9 cellular contexts compared by ENCODE assay signal in the genomic region with DNA sequence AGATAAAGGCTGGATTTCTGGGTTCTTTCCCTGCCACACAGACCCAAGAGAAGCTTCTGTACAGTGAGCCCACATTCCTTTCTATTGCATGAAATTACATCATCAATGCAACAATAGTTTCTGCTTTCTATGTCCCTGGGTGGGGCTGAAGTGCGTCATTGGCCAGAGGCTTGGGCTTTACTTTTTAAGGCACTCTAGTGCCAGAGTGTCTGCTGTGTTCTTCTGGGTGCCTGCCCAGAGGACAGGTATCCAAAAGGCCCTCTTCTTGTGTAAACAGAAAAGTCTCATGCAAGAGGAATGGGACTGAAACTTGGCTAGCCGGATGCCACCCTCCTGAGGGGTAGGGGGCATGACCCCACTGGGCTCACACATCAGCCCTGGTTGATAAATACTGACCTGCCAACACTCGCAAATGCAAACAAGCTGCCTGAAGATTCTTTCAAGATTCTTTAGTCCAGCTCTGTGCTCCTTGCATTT. TPM values are rescaled to one million over a fixed set of nuclear protein-coding genes. Genes with fewer than 3 reads are reported as not detected.
DNase-seq lines count a peak whose midpoint lies in the region; ATAC-seq and TF ChIP-seq lines count a peak whose summit lies in the region.
"Had no signal": no experiment of that assay in that cellular context is flagged by ENCODE, and none has a peak within 500 bp of the region (broad histone marks: within the 10 kb centered on the region; RNA-seq: fewer than 3 reads in every experiment).

No MANE protein-coding gene starts in this region.

- H3K36me3 Mint-ChIP-seq in HFFc6 (ENCODE audit: low read depth), result peaks cover 5% of the 10 kb centered on the region; the same call in 1 of the 2 replicates
- H3K36me3 Mint-ChIP-seq: immature natural killer cell had no signal

- peak overlapping the region; percentile 100 for H3K27ac ChIP-seq in SJSA1
- peak overlapping the region; percentile 78 to 94 (median 88) for H3K27ac ChIP-seq in gastroesophageal sphincter
- peak overlapping the region in 4 of 8 donors; percentile 17 to 48 (median 22) for H3K27ac ChIP-seq in spleen

- no peak overlapping the region for H3K4me3 ChIP-seq in SJSA1
- H3K4me3 ChIP-seq in gastroesophageal sphincter, result no peak overlapping the region
- no peak overlapping the region for H3K4me3 ChIP-seq in spleen

- 14 to 30% methylated on average over 2 of the region's 3 CpGs for WGBS in gastroesophageal sphincter (ENCODE audit: low coverage in 1 of 2), 2 donors
- WGBS in spleen, 5 donors, result 70 to 88% (median 82%) methylated on average over 3 of the region's 3 CpGs

- peak overlapping the region; percentile 76 for H3K4me3 Mint-ChIP-seq in HFFc6
- H3K4me3 Mint-ChIP-seq: immature natural killer cell had no signal

- H3K27ac Mint-ChIP-seq in HFFc6, result peak overlapping the region; percentile 99

- H3K9me3 ChIP-seq in SJSA1 (replicated peaks) (no peaks in the 10 kb centered on the region), gastroesophageal sphincter (no peaks in the 10 kb centered on the region), spleen (no peaks in the 10 kb centered on the region)

- intact Hi-C loops in spleen (cut with DNase I; ENCODE audit: low total_unique reads), result no loop called here

- peaks cover 77% of the 10 kb centered on the region for H3K4me1 Mint-ChIP-seq in HFFc6 (ENCODE audit: low read depth)

- TF ChIP-seq CTCF in HFFc6 (IDR thresholded peaks at IDR 0.05) (no peak), gastroesophageal sphincter (IDR thresholded peaks at IDR 0.05) (no peak), spleen (IDR thresholded peaks at IDR 0.05 in 8 of 11, conservative IDR thresholded peaks at IDR 0.05 in 3 of 11) (no peak)

- peaks cover 2% of the 10 kb centered on the region for H3K27me3 Mint-ChIP-seq in HFFc6 (ENCODE audit: insufficient read depth)

- TF ChIP-seq POLR2A in gastroesophageal sphincter (IDR thresholded peaks at IDR 0.05) (no peak), spleen (IDR thresholded peaks at IDR 0.05) (no peak)

- H3K4me1 ChIP-seq in SJSA1 (replicated peaks), result peaks cover 49% of the 10 kb centered on the region
- H3K4me1 ChIP-seq in gastroesophageal sphincter, result peaks cover 8 to 38% (median 28%) of the 10 kb centered on the region in 3 donors
- peaks cover 0 to 25% (median 9%) of the 10 kb centered on the region in 6 donors for H3K4me1 ChIP-seq in spleen

- peak; percentile 90 for DNase-seq in HFFc6
- peak; percentile 93 to 97 for DNase-seq in SJSA1 (ENCODE audit: low read depth in 1 of 2, low spot score in 2 of 2)
- DNase-seq in spleen, result peak; percentile 35
- DNase-seq in NCI-H1105 (lab: John Stamatoyannopoulos, UW), result no peak
- no peak for DNase-seq in DMS79 treated with DMSO at 0.1 percent for 48 hours (lab: John Stamatoyannopoulos, UW)
- DNase-seq in NK-92 treated with Interleukin-12 subunit alpha and Interleukin-12 subunit beta, amount 100 ng/mL, for 24 hours (lab: John Stamatoyannopoulos, UW), result no peak
- DNase-seq: immature natural killer cell had no signal

- H3K27me3 ChIP-seq in SJSA1 (replicated peaks) (no peaks in the 10 kb centered on the region), gastroesophageal sphincter (peaks cover 4% of the 10 kb centered on the region), spleen (replicated peaks in 1 of 7) (peaks cover 0 to 40% (median 4%) of the 10 kb centered on the region in 7 donors)

- peak; percentile 92 for ATAC-seq in gastroesophageal sphincter
- no peak for ATAC-seq in GM21723 (IDR thresholded peaks at IDR 0.05; ENCODE audit: unreplicated experiment)

- TF ChIP-seq EP300 in gastroesophageal sphincter (IDR thresholded peaks at IDR 0.05), result peak; percentile 93

- H3K36me3 ChIP-seq in SJSA1 (no peaks in the 10 kb centered on the region), gastroesophageal sphincter (no peaks in the 10 kb centered on the region), spleen (no peaks in the 10 kb centered on the region)

- no peaks in the 10 kb centered on the region for H3K9me3 Mint-ChIP-seq in HFFc6
- H3K9me3 Mint-ChIP-seq: immature natural killer cell had no signal

RNA-seq across cellular contexts. Expression of gene KRT86, which starts 5.9 kb away (rescaled TPM):
- total RNA-seq in HFFc6 (2021; fragmentation: NEBNext Ultra II Directional; extraction: Animal tissue kit (Norgen Biotek cat#: 25700)), result under 1 TPM in 5 of 6 experiments, not detected in 1; 0.15 to 0.26 (median 0.19) TPM
- total RNA-seq in SJSA1 (2014; rRNA removed; shearing (Covaris generic)), result 0.37 TPM in 1 of 2 replicates, not detected in the other
- total RNA-seq in gastroesophageal sphincter (1 to 10 TPM in 1 of 4 donors, not detected in 3; 1.7 TPM), spleen (under 1 TPM in 2 of 7 donors, not detected in 5; 0.17 to 0.26 TPM)
- under 1 TPM in 2 of 3 donors, not detected in 1; 0.08 to 0.09 TPM for polyA plus RNA-seq in spleen

RNA-seq across cellular contexts. Expression of gene KRT81, which starts 11.0 kb away (rescaled TPM):
- under 1 TPM; 0.34 to 0.84 (median 0.70) TPM for total RNA-seq in HFFc6 (2021; fragmentation: NEBNext Ultra II Directional; extraction: Animal tissue kit (Norgen Biotek cat#: 25700))
- total RNA-seq in SJSA1 (2014; rRNA removed; shearing (Covaris generic)), result 0.13 TPM in 1 of 2 replicates, not detected in the other
- under 1 TPM in 1 of 4 donors, not detected in 3; 0.27 TPM for total RNA-seq in gastroesophageal sphincter
- not detected for total RNA-seq in spleen
- polyA plus RNA-seq in spleen, result under 1 TPM in 2 of 3 donors, not detected in 1; 0.05 to 0.37 TPM

RNA-seq across cellular contexts. Expression of gene KRT83, which starts 40.8 kb away (rescaled TPM):
- not detected for total RNA-seq in HFFc6 (2021; fragmentation: NEBNext Ultra II Directional; extraction: Animal tissue kit (Norgen Biotek cat#: 25700))
- total RNA-seq in SJSA1 (2014; rRNA removed; shearing (Covaris generic)), result not detected in 2 replicates
- total RNA-seq in gastroesophageal sphincter, result not detected
- not detected for total RNA-seq in spleen
- polyA plus RNA-seq in spleen, result not detected
- polyA plus RNA-seq: immature natural killer cell had no signal

RNA-seq across cellular contexts. Expression of gene KRT7, which starts 47.3 kb away (rescaled TPM):
- total RNA-seq in HFFc6 (2021; fragmentation: NEBNext Ultra II Directional; extraction: Animal tissue kit (Norgen Biotek cat#: 25700)), result 100 to 1,000 TPM in 2 of 6 experiments, 10 to 100 TPM in 4; 62.7 to 379 (median 67.5) TPM
- 2.1 and 16.1 TPM in 2 replicates for total RNA-seq in SJSA1 (2014; rRNA removed; shearing (Covaris generic))
- 10 to 100 TPM in 1 of 4 donors, 1 to 10 TPM in 2, under 1 TPM in 1; 0.47 to 78.7 (median 4.3) TPM for total RNA-seq in gastroesophageal sphincter
- total RNA-seq in spleen, result 1 to 10 TPM in 1 of 7 donors, under 1 TPM in 3, not detected in 3; 0.73 to 1.5 (median 0.83) TPM
- polyA plus RNA-seq in spleen, result 1 to 10 TPM; 1.2 to 1.9 (median 1.6) TPM
- polyA plus RNA-seq: immature natural killer cell had no signal

Comparison
In these comparisons a context has a peak if more than half of its experiments do, and no peak if none do; other contexts are left out.
1. DNase-seq: peak in HFFc6 (single experiment), SJSA1 (2 of 2) and spleen (single experiment); none in NCI-H1105 (single experiment), DMS79 treated with DMSO at 0.1 percent for 48 hours (single experiment) and NK-92 treated with Interleukin-12 subunit alpha and Interleukin-12 subunit beta, amount 100 ng/mL, for 24 hours (single experiment).